ENCODE assay signal across 8 cellular contexts in the genomic region with DNA sequence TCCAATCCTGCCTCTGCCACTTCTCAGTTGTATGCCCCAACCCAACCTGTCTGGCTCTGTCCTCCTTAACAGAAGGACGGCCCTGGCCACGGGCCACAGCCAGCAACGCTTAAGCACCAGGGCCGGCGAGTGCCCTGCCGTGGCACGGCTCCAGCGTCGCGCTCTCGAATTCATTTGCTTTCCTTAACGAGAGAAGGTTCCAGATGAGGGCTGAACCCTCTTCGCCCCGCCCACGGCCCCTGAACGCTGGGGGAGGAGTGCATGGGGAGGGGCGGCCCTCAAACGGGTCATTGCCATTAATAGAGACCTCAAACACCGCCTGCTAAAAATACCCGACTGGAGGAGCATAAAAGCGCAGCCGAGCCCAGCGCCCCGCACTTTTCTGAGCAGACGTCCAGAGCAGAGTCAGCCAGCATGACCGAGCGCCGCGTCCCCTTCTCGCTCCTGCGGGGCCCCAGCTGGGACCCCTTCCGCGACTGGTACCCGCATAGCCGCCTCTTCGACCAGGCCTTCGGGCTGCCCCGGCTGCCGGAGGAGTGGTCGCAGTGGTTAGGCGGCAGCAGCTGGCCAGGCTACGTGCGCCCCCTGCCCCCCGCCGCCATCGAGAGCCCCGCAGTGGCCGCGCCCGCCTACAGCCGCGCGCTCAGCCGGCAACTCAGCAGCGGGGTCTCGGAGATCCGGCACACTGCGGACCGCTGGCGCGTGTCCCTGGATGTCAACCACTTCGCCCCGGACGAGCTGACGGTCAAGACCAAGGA. TPM values are rescaled to one million over a fixed set of nuclear protein-coding genes. Genes with fewer than 3 reads are reported as not detected.
DNase-seq lines count a peak whose midpoint lies in the region; ATAC-seq, FAIRE-seq and TF ChIP-seq lines count a peak whose summit lies in the region.

A gene (plus strand): TSS at position 375 of the 758 bp plus-strand sequence. CDS start 40 bp downstream, at position 415.

- H3K9me3 Mint-ChIP-seq in activated CD4-positive, alpha-beta memory T cell treated with anti-CD3 and anti-CD28 coated beads, Interleukin-2, amount 10 ng/mL, durations not matched to agents 7 days and 5 days: no peaks in the 10 kb centered on the region

- peaks cover 18% of the 10 kb centered on the region for H3K4me1 Mint-ChIP-seq in activated CD4-positive, alpha-beta memory T cell treated with anti-CD3 and anti-CD28 coated beads, Interleukin-2, amount 10 ng/mL, durations not matched to agents 7 days and 5 days

- peaks cover 9% of the 10 kb centered on the region for H3K27me3 Mint-ChIP-seq in activated CD4-positive, alpha-beta memory T cell treated with anti-CD3 and anti-CD28 coated beads, Interleukin-2, amount 10 ng/mL, durations not matched to agents 7 days and 5 days

- POLR2A ChIA-PET in A549 (lab: Yijun Ruan, JAX): interaction anchor here (1.4 to 1.6 kb wide), 4 partner anchors 8 to 16 kb away, joined by 3 to 18 read pairs (median 9); no protein-coding TSS in a partner anchor
- POLR2A ChIA-PET in activated CD4-positive, alpha-beta memory T cell treated with anti-CD3 and anti-CD28 coated beads, Interleukin-2, amount 10 ng/mL, durations not matched to agents 7 days and 5 days (lab: Charles Lee): interaction anchor here (3.8 kb wide), 1 partner anchor 15 kb away, joined by 19 read pairs; no protein-coding TSS in a partner anchor

- no peaks in the 10 kb centered on the region for H3K9me3 ChIP-seq in A549

- no peak for TF ChIP-seq RAD21 in A549 (conservative IDR thresholded peaks at IDR 0.05 in 1 of 2, IDR thresholded peaks at IDR 0.05 in 1 of 2)

- no peaks in the 10 kb centered on the region for H3K36me3 Mint-ChIP-seq in activated CD4-positive, alpha-beta memory T cell treated with anti-CD3 and anti-CD28 coated beads, Interleukin-2, amount 10 ng/mL, durations not matched to agents 7 days and 5 days (ENCODE audit: low read depth)

- ATAC-seq in A549 (peak; percentile 52 to 60), GM18858 (IDR thresholded peaks at IDR 0.05; ENCODE audit: unreplicated experiment) (peak; percentile 40), HG03378 (IDR thresholded peaks at IDR 0.05; ENCODE audit: unreplicated experiment) (peak; percentile 62)

- TF ChIP-seq POLR2A in A549 (IDR thresholded peaks at IDR 0.05; ENCODE audit: low read length) (peak; percentile 97), lower leg skin (IDR thresholded peaks at IDR 0.05) (peak in 1 of 2 donors; percentile 51)

- CTCF ChIA-PET in A549 (lab: Yijun Ruan, JAX): interaction anchor here (1.2 to 32.9 kb wide), 4 partner anchors 9 to 125 kb away, joined by 4 to 764 read pairs (median 412); a partner anchor contains a TSS
- CTCF ChIA-PET in activated CD4-positive, alpha-beta memory T cell treated with anti-CD3 and anti-CD28 coated beads, Interleukin-2, amount 10 ng/mL, durations not matched to agents 7 days and 5 days (lab: Charles Lee): interaction anchor here (0.7 to 2.7 kb wide), 4 partner anchors 9 to 15 kb away, joined by 3 to 18 read pairs (median 8); no protein-coding TSS in a partner anchor

- DNase-seq in A549 (ENCODE audit: low read depth in 1 of 2, low spot score in 1 of 2) (peak; percentile 73 to 92), NCI-H748 (lab: John Stamatoyannopoulos, UW; ENCODE audit: unreplicated experiment) (peak; percentile 87), lower leg skin (ENCODE audit: low spot score in 2 of 2) (peak; percentile 94 to 98)
- peak; percentile 62 for DNase-seq in activated CD4-positive, alpha-beta memory T cell treated with anti-CD3 and anti-CD28 coated beads, Interleukin-2, amount 10 ng/mL, durations not matched to agents 7 days and 5 days
- peak; percentile 56 for DNase-seq in effector CD4-positive, alpha-beta T cell
- peak; percentile 46 for DNase-seq in stimulated activated CD8-positive, alpha-beta memory T cell treated with anti-CD3 and anti-CD28 coated beads, Interleukin-12 subunit alpha, Interleukin-12 subunit beta, amount 100 ng/mL, for 1 hour (ENCODE audit: low read depth)

- intact Hi-C loops in lower leg skin (cut with DNase I; ENCODE audit: low total_unique reads): no loop called here

- peak within 1 kb of the TSS; percentile 96 for H3K27ac ChIP-seq in A549

- TF ChIP-seq CTCF in A549 (IDR thresholded peaks at IDR 0.05) (no peak), lower leg skin (IDR thresholded peaks at IDR 0.05) (no peak)

- WGBS in A549 (ENCODE audit: missing lambda C conversion rate): under 1% methylated on average over 20 of the region's 65 CpGs
- 0 to 1% methylated on average over 30 to 33 of the region's 65 CpGs for WGBS in lower leg skin, 2 donors

- no peak for TF ChIP-seq EP300 in A549 (IDR thresholded peaks at IDR 0.05)

- H3K4me1 ChIP-seq in A549: peaks cover 60% of the 10 kb centered on the region

- peak within 1 kb of the TSS; percentile 91 for H3K4me3 ChIP-seq in A549
- H3K4me3 ChIP-seq in lower leg skin (ENCODE audit: low read depth, poor library complexity, severe bottlenecking): peak within 1 kb of the TSS; percentile 95

- H3K27ac Mint-ChIP-seq in activated CD4-positive, alpha-beta memory T cell treated with anti-CD3 and anti-CD28 coated beads, Interleukin-2, amount 10 ng/mL, durations not matched to agents 7 days and 5 days: peak within 1 kb of the TSS; percentile 67

- peak within 1 kb of the TSS; percentile 84 for H3K4me3 Mint-ChIP-seq in activated CD4-positive, alpha-beta memory T cell treated with anti-CD3 and anti-CD28 coated beads, Interleukin-2, amount 10 ng/mL, durations not matched to agents 7 days and 5 days

- FAIRE-seq in A549 (lab: Jason Lieb, UNC): no peak

- H3K4me2 ChIP-seq in A549: peak within 1 kb of the TSS; percentile 87

TF ChIP-seq in A549, 52 proteins besides CTCF, POLR2A, EP300 and RAD21 (continues in another document):
- TF ChIP-seq KDM1A (IDR thresholded peaks at IDR 0.05; ENCODE audit: low read depth) (no peak), FOSL2 (IDR thresholded peaks at IDR 0.05) (no peak), FOSL2 (CRISPR knock-in tag; IDR thresholded peaks at IDR 0.05) (no peak), JUN (IDR thresholded peaks at IDR 0.05) (peak; percentile 78 to 91), HDAC2 (IDR thresholded peaks at IDR 0.05) (peak; percentile 20; the same call in 1 of the 2 replicates), RNF2 (IDR thresholded peaks at IDR 0.05; ENCODE audit: borderline replicate concordance, low read depth) (peak; percentile 33; the same call in 1 of the 2 replicates), BHLHE40 (IDR thresholded peaks at IDR 0.05; ENCODE audit: low read depth, low read length) (no peak), HOXB5 (CRISPR knock-in tag; IDR thresholded peaks at IDR 0.05) (0 out of 2 replicates have a peak, but pooled peaks have one; percentile 42), SMC3 (IDR thresholded peaks at IDR 0.05) (peak; percentile 8; the same call in 1 of the 3 replicates), CBX8 (IDR thresholded peaks at IDR 0.05) (no peak)
- TF ChIP-seq, protein P1, sequence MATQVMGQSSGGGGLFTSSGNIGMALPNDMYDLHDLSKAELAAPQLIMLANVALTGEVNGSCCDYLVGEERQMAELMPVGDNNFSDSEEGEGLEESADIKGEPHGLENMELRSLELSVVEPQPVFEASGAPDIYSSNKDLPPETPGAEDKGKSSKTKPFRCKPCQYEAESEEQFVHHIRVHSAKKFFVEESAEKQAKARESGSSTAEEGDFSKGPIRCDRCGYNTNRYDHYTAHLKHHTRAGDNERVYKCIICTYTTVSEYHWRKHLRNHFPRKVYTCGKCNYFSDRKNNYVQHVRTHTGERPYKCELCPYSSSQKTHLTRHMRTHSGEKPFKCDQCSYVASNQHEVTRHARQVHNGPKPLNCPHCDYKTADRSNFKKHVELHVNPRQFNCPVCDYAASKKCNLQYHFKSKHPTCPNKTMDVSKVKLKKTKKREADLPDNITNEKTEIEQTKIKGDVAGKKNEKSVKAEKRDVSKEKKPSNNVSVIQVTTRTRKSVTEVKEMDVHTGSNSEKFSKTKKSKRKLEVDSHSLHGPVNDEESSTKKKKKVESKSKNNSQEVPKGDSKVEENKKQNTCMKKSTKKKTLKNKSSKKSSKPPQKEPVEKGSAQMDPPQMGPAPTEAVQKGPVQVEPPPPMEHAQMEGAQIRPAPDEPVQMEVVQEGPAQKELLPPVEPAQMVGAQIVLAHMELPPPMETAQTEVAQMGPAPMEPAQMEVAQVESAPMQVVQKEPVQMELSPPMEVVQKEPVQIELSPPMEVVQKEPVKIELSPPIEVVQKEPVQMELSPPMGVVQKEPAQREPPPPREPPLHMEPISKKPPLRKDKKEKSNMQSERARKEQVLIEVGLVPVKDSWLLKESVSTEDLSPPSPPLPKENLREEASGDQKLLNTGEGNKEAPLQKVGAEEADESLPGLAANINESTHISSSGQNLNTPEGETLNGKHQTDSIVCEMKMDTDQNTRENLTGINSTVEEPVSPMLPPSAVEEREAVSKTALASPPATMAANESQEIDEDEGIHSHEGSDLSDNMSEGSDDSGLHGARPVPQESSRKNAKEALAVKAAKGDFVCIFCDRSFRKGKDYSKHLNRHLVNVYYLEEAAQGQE (IDR thresholded peaks at IDR 0.05): 0 out of 2 replicates have a peak, but pooled peaks have one; percentile 35
- TF ChIP-seq, protein P2, sequence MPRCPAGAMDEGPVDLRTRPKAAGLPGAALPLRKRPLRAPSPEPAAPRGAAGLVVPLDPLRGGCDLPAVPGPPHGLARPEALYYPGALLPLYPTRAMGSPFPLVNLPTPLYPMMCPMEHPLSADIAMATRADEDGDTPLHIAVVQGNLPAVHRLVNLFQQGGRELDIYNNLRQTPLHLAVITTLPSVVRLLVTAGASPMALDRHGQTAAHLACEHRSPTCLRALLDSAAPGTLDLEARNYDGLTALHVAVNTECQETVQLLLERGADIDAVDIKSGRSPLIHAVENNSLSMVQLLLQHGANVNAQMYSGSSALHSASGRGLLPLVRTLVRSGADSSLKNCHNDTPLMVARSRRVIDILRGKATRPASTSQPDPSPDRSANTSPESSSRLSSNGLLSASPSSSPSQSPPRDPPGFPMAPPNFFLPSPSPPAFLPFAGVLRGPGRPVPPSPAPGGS (IDR thresholded peaks at IDR 0.05): peak; percentile 86; the same call in 2 of the 3 replicates
- TF ChIP-seq, protein P3, sequence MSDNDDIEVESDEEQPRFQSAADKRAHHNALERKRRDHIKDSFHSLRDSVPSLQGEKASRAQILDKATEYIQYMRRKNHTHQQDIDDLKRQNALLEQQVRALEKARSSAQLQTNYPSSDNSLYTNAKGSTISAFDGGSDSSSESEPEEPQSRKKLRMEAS (IDR thresholded peaks at IDR 0.05): peak; percentile 97

RNA-seq across cellular contexts. Expression of the gene that starts here (rescaled TPM):
- 185 and 209 TPM in 2 replicates for polyA plus RNA-seq in A549 (2011; rRNA removed)
- polyA plus RNA-seq in A549 (2012; cell fraction: cytosol; rRNA removed): 1,409 and 1,648 TPM in 2 replicates
- 1,259 and 1,748 TPM in 2 replicates for polyA plus RNA-seq in A549 (2012; cell fraction: nucleus; rRNA removed)
- 547 to 666 TPM (median 620 TPM) in 3 replicates for polyA plus RNA-seq in A549 (2017; fragmentation: RNase III; extraction: RNeasy Plus Mini Kit Qiagen cat#74134 plus additional on column Dnase treatment)
- polyA minus RNA-seq in A549 (2011; rRNA and poly(A)+ RNA removed): 41.9 and 74.6 TPM in 2 replicates
- 10 to 100 TPM; 33.7 to 38.4 TPM for total RNA-seq in activated CD4-positive, alpha-beta memory T cell treated with anti-CD3 and anti-CD28 coated beads, Interleukin-2, amount 10 ng/mL, durations not matched to agents 7 days and 5 days
- total RNA-seq in lower leg skin: 1,000 to 10,000 TPM; 1,628 to 3,756 (median 2,658) TPM

Comparison
In these comparisons a context has a peak if more than half of its experiments do, and no peak if none do; other contexts are left out.
1. Peak in every context shown above with its lines: DNase-seq, ATAC-seq, H3K4me3 ChIP-seq and H3K27ac ChIP-seq.
2. RNA of the gene that starts here (total RNA-seq): 1,628 to 3,756 TPM in lower leg skin; 33.7 to 38.4 TPM in activated CD4-positive, alpha-beta memory T cell treated with anti-CD3 and anti-CD28 coated beads, Interleukin-2, amount 10 ng/mL, durations not matched to agents 7 days and 5 days; every median in the first group is over 10 times any median in the second.
3. DNase-seq: peak in every context shown above with its lines; median percentile 96 in lower leg skin; 87 in NCI-H748; 82 in A549; 62 in activated CD4-positive, alpha-beta memory T cell treated with anti-CD3 and anti-CD28 coated beads, Interleukin-2, amount 10 ng/mL, durations not matched to agents 7 days and 5 days; 56 in effector CD4-positive, alpha-beta T cell; 46 in stimulated activated CD8-positive, alpha-beta memory T cell treated with anti-CD3 and anti-CD28 coated beads, Interleukin-12 subunit alpha, Interleukin-12 subunit beta, amount 100 ng/mL, for 1 hour.